11 cellular contexts compared by ENCODE assay signal in the genomic region with DNA sequence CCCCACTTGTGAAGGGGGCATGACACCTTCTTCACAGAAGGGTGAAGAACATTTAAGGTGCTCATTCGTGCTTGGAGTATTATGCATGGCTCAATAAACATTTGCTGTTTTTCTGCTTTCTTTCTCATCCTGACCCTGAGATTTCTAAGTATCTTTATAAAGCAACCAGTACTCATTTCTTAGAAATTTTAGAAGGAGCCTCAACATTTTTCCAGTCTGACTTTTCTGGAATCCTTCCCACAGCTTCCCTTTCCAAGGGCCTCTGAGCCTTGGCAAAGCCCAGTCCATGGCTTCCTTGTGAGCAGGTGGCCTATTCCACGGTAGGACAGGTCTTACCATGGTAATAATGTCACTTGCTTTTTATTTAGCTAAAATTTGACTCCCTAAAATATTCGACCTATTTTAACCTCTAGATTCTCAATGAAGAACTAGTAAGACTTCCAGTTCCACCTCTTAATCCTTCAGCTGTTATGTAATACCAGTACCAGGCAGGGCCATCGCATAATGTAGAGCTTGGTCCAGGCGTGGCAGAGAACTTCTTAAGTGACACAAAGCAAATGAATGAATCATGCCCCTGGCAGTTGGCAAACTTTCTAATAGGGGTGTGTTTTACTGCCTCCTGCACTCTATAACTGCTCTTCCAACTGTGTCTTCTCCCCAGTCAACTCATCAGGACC. TPM values are rescaled to one million over a fixed set of nuclear protein-coding genes. Genes with fewer than 3 reads are reported as not detected.
A peak's percentile ranks its signal among the peaks of the same experiment; 100 is the strongest.
DNase-seq lines count a peak whose midpoint lies in the region; ATAC-seq, FAIRE-seq and TF ChIP-seq lines count a peak whose summit lies in the region.
"Had no signal": no experiment of that assay in that cellular context is flagged by ENCODE, and none has a peak within 500 bp of the region (broad histone marks: within the 10 kb centered on the region; RNA-seq: fewer than 3 reads in every experiment).

No MANE protein-coding gene starts in this region.

- H4K20me1 ChIP-seq in HepG2 (ENCODE audit: insufficient read depth, low read length) = no peaks in the 10 kb centered on the region

- H3K9me3 ChIP-seq in liver (ENCODE audit: control insufficient read depth in 4 of 4, low read length in 3 of 4) = no peaks in the 10 kb centered on the region
- H3K9me3 ChIP-seq in HepG2 (ENCODE audit: low read length) = no peaks in the 10 kb centered on the region

- H3K9ac ChIP-seq in liver (ENCODE audit: low read depth in 1 of 2, low read length in 2 of 2) = peak overlapping the region; percentile 12 to 83
- H3K9ac ChIP-seq in HepG2 (ENCODE audit: insufficient read depth, low read depth, low read length) = no peak overlapping the region

- TF ChIP-seq CTCF in liver (IDR thresholded peaks at IDR 0.05; ENCODE audit: low read depth, low read length, missing input control) (no peak), HepG2 (CRISPR knock-in tag; IDR thresholded peaks at IDR 0.05) (no peak), kidney epithelial cell (IDR thresholded peaks at IDR 0.05; ENCODE audit: insufficient read depth, low read length, poor library complexity, severe bottlenecking) (no peak)

- CTCF ChIA-PET in HepG2 (lab: Yijun Ruan, JAX; ENCODE audit: low intra/inter-chr PET ratio, low total read pairs) = no interaction called here

- intact Hi-C loops in HepG2 (cut with micrococcal nuclease; ENCODE audit: unreplicated experiment) = loop anchor here (10.0 kb wide), 1 partner anchor 519 kb away; no protein-coding TSS in a partner anchor

- 47% methylated on average over 5 of the region's 5 CpGs for whole genome bisulfite sequencing in liver
- WGBS in HepG2 (ENCODE audit: low lambda C conversion rate) = 80% methylated on average over 5 of the region's 5 CpGs

- H3K36me3 ChIP-seq in liver (ENCODE audit: control insufficient read depth in 4 of 4, insufficient read depth in 3 of 4, low read depth in 1 of 4, low read length in 3 of 4) (peaks cover 0 to 1% (median 0%) of the 10 kb centered on the region in 4 donors), HepG2 (replicated peaks in 1 of 2; ENCODE audit: control insufficient read depth in 1 of 2, insufficient read depth in 2 of 2, low read length in 2 of 2) (no peaks in the 10 kb centered on the region), kidney epithelial cell (ENCODE audit: control insufficient read depth, insufficient read depth, low read length) (no peaks in the 10 kb centered on the region)

- no peaks in the 10 kb centered on the region for H3K79me2 ChIP-seq in HepG2 (ENCODE audit: insufficient read depth, low read length)

- POLR2A ChIA-PET in HepG2 (lab: Yijun Ruan, JAX) = interaction anchor here (1.0 to 4.9 kb wide), 2 partner anchors 72 to 88 kb away, joined by 3 to 24 read pairs; no protein-coding TSS in a partner anchor

- peak overlapping the region; percentile 91 to 94 for H3K27ac ChIP-seq in liver (ENCODE audit: low read depth in 1 of 2, low read length in 2 of 2)
- H3K27ac ChIP-seq in HepG2 (ENCODE audit: extremely low read length, insufficient read depth, low read length) = no peak overlapping the region

- no peak for DNase-seq in HepG2 (ENCODE audit: low spot score)
- peak; percentile 96 for DNase-seq in amniotic epithelial cell (ENCODE audit: low read depth)
- DNase-seq in kidney epithelial cell (ENCODE audit: low read depth) = peak; percentile 91
- DNase-seq in activated naive CD4-positive, alpha-beta T cell treated with Interleukin-2 at 50 U/mL for 16 hours = no peak
- no peak for DNase-seq in GF-D8 (lab: John Stamatoyannopoulos, UW)
- DNase-seq in central memory CD4-positive, alpha-beta T cell = no peak
- DNase-seq: activated T-cell treated with anti-CD3 and anti-CD28 coated beads, Interleukin-2, amount 50 U/mL, for 48 hours; NCI-H526 treated with DMSO at 0.1 percent for 48 hours had no signal

- ATAC-seq in HepG2 (no peak), HG02981 (IDR thresholded peaks at IDR 0.05; ENCODE audit: unreplicated experiment) (no peak)

- in situ Hi-C loops in HepG2 (cut with HindIII; ENCODE audit: extremely low pct_ligation_motif_present, low pct_unique_long_range_greater_than_20kb) = no loop called here

- peaks cover 7 to 40% (median 26%) of the 10 kb centered on the region in 4 donors for H3K4me1 ChIP-seq in liver (ENCODE audit: control insufficient read depth in 4 of 4, insufficient read depth in 4 of 4, low read length in 3 of 4)
- H3K4me1 ChIP-seq in HepG2 (ENCODE audit: insufficient read depth, low read length) = peaks cover 39% of the 10 kb centered on the region

- H3K4me2 ChIP-seq in HepG2 (ENCODE audit: low read depth, low read length) = no peak overlapping the region

- H3K27me3 ChIP-seq in liver (ENCODE audit: control insufficient read depth in 4 of 4, insufficient read depth in 4 of 4, low read length in 3 of 4) (no peaks in the 10 kb centered on the region), HepG2 (ENCODE audit: control insufficient read depth in 1 of 2, insufficient read depth in 2 of 2, low read length in 2 of 2) (no peaks in the 10 kb centered on the region), kidney epithelial cell (ENCODE audit: control insufficient read depth, insufficient read depth, low read length) (no peaks in the 10 kb centered on the region)

- TF ChIP-seq RAD21 in liver (IDR thresholded peaks at IDR 0.05) = no peak
- TF ChIP-seq RAD21 in HepG2 (CRISPR knock-in tag; IDR thresholded peaks at IDR 0.05) = no peak

- peak overlapping the region in 1 of 3 donors; percentile 33 for H3K4me3 ChIP-seq in liver (ENCODE audit: low read depth in 1 of 3, low read length in 3 of 3)
- no peak overlapping the region for H3K4me3 ChIP-seq in HepG2 (replicated peaks in 1 of 3; ENCODE audit: insufficient read depth in 1 of 3, low read depth in 2 of 3, low read length in 3 of 3)
- H3K4me3 ChIP-seq in kidney epithelial cell (ENCODE audit: low read depth, low read length) = no peak overlapping the region

- TF ChIP-seq POLR2A in HepG2 (IDR thresholded peaks at IDR 0.05; ENCODE audit: insufficient read depth in 1 of 2, low read depth in 2 of 2, low read length in 2 of 2) = no peak

- no peak for FAIRE-seq in HepG2 (lab: Jason Lieb, UNC)

- BruUV-seq in HepG2 (replicated peaks; lab: Mats Ljungman, UMichigan) = no TSS peak

- no peak for TF ChIP-seq EP300 in HepG2 (IDR thresholded peaks at IDR 0.05; ENCODE audit: low read depth in 2 of 2, low read length in 2 of 2)
- no peak for TF ChIP-seq EP300 in HepG2 (CRISPR knock-in tag; IDR thresholded peaks at IDR 0.05; ENCODE audit: borderline replicate concordance)

- H2AFZ ChIP-seq in HepG2 (ENCODE audit: low read length) = no peak overlapping the region

TF ChIP-seq in liver, 16 proteins besides CTCF, POLR2A, EP300 and RAD21 (continues in another document):
- TF ChIP-seq RXRA (IDR thresholded peaks at IDR 0.05) = no peak
- no peak for TF ChIP-seq FOXA2 (IDR thresholded peaks at IDR 0.05)

TF ChIP-seq in HepG2, 621 proteins besides CTCF, POLR2A, EP300 and RAD21:
- no peak for TF ChIP-seq CREM (IDR thresholded peaks at IDR 0.05)
- TF ChIP-seq CREM (CRISPR knock-in tag; IDR thresholded peaks at IDR 0.05) = no peak
- TF ChIP-seq YY1 (IDR thresholded peaks at IDR 0.05; ENCODE audit: insufficient read depth, insufficient replicate concordance, low read depth, low read length) = no peak
- TF ChIP-seq, protein P1, sequence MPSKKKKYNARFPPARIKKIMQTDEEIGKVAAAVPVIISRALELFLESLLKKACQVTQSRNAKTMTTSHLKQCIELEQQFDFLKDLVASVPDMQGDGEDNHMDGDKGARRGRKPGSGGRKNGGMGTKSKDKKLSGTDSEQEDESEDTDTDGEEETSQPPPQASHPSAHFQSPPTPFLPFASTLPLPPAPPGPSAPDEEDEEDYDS (CRISPR knock-in tag; IDR thresholded peaks at IDR 0.05) = no peak

RNA-seq across cellular contexts. Expression of gene TM4SF4, which starts 1.0 kb away (rescaled TPM):
- total RNA-seq in liver (100 to 1,000 TPM; 184 to 230 TPM), HepG2 (2016; rRNA removed; fragmentation: Illumina TruSeq; extraction: Trizol) (0.77 and 0.95 TPM in 2 replicates), kidney epithelial cell (not detected in 2 replicates)
- polyA plus RNA-seq in liver (100 to 1,000 TPM; 201 to 215 TPM), HepG2 (2011; rRNA removed) (0.63 and 0.89 TPM in 2 replicates)
- total RNA-seq in HepG2 (2016; cell fraction: cytosol; rRNA removed; fragmentation: Illumina TruSeq; extraction: Trizol; ENCODE audit: low read depth) = 0.91 TPM in 1 of 2 replicates, not detected in the other
- 0.34 and 1.4 TPM in 2 replicates for total RNA-seq in HepG2 (2016; cell fraction: insoluble cytoplasmic fraction; rRNA removed; fragmentation: Illumina TruSeq; extraction: Trizol)
- 0.59 and 0.62 TPM in 2 replicates for total RNA-seq in HepG2 (2016; cell fraction: membrane; rRNA removed; fragmentation: Illumina TruSeq; extraction: Trizol)
- 0.75 and 1.1 TPM in 2 replicates for total RNA-seq in HepG2 (2016; cell fraction: nucleus; rRNA removed; fragmentation: Illumina TruSeq; extraction: Trizol)
- 0.90 and 1.1 TPM in 2 replicates for polyA plus RNA-seq in HepG2 (2011; cell fraction: cytosol; rRNA removed)
- 0.66 TPM in 1 of 2 replicates, not detected in the other for polyA plus RNA-seq in HepG2 (2011; cell fraction: nucleus; rRNA removed)
- 0.47 and 0.86 TPM in 2 replicates for polyA plus RNA-seq in HepG2 (2012)
- polyA plus RNA-seq in HepG2 (2016; cell fraction: cytosol; fragmentation: Illumina TruSeq; extraction: Trizol; ENCODE audit: low read depth) = 0.21 and 0.29 TPM in 2 replicates
- polyA plus RNA-seq in HepG2 (2016; cell fraction: insoluble cytoplasmic fraction; fragmentation: Illumina TruSeq; extraction: Trizol; ENCODE audit: low read depth) = 0.45 and 0.89 TPM in 2 replicates
- polyA plus RNA-seq in HepG2 (2016; cell fraction: membrane; fragmentation: Illumina TruSeq; extraction: Trizol; ENCODE audit: low read depth) = 0.15 and 0.21 TPM in 2 replicates
- 0.72 and 1.8 TPM in 2 replicates for polyA plus RNA-seq in HepG2 (2016; cell fraction: nucleus; fragmentation: Illumina TruSeq; extraction: Trizol; ENCODE audit: insufficient read depth, low read depth)
- polyA minus RNA-seq in HepG2 (2011; rRNA and poly(A)+ RNA removed; ENCODE audit: low replicate concordance) = 0.36 TPM in 1 of 2 replicates, not detected in the other
- polyA minus RNA-seq in HepG2 (2011; cell fraction: cytosol; rRNA and poly(A)+ RNA removed) = 1.3 TPM in 1 of 2 replicates, not detected in the other
- polyA minus RNA-seq in HepG2 (2011; cell fraction: nucleus; rRNA and poly(A)+ RNA removed) = 1.0 and 1.6 TPM in 2 replicates
- total RNA-seq: lung microvascular endothelial cell had no signal

Comparison
In these comparisons a context has a peak if more than half of its experiments do, and no peak if none do; other contexts are left out.
1. RNA of gene TM4SF4, which starts 1.0 kb away (total RNA-seq): 184 to 230 TPM in liver; 0.34 to 1.4 TPM in HepG2 and not detected in kidney epithelial cell; every median in the first group is over 10 times any median in the second.
2. DNase-seq: peak in amniotic epithelial cell (single experiment) and kidney epithelial cell (single experiment); none in HepG2 (single experiment), activated naive CD4-positive, alpha-beta T cell treated with Interleukin-2 at 50 U/mL for 16 hours (single experiment), GF-D8 (single experiment) and central memory CD4-positive, alpha-beta T cell (single experiment).